ENCODE assay signal across 8 cellular contexts in genomic region chr11:100876826-100877545, GRCh38.
DNase-seq lines count a peak whose midpoint lies in the region; ATAC-seq and TF ChIP-seq lines count a peak whose summit lies in the region.

No MANE protein-coding gene starts in this region.

- no peaks in the 10 kb centered on the region for H3K9me3 ChIP-seq in lower lobe of right lung

- intact Hi-C loops in lower lobe of right lung (cut with DNase I): no loop called here

- no peaks in the 10 kb centered on the region for H3K27me3 ChIP-seq in lower lobe of right lung (ENCODE audit: low read depth)

- no peaks in the 10 kb centered on the region for H3K36me3 ChIP-seq in lower lobe of right lung

- peak; percentile 84 for ATAC-seq in GM18505 (IDR thresholded peaks at IDR 0.05; ENCODE audit: unreplicated experiment)
- ATAC-seq in HG02943 (IDR thresholded peaks at IDR 0.05; ENCODE audit: low read depth, unreplicated experiment): peak; percentile 82
- ATAC-seq in lower lobe of right lung: peak; percentile 27 to 54

- no peak for TF ChIP-seq CTCF in lower lobe of right lung (IDR thresholded peaks at IDR 0.05)

- no peaks in the 10 kb centered on the region for H3K4me1 ChIP-seq in lower lobe of right lung

- TF ChIP-seq POLR2A in GM18505 (IDR thresholded peaks at IDR 0.05; ENCODE audit: borderline replicate concordance, extremely low read depth, insufficient read depth, insufficient read length): no peak

- DNase-seq in amniotic stem cell (lab: John Stamatoyannopoulos, UW) (peak; percentile 74), lower lobe of right lung (no peak), RPMI8226 (no peak), NCI-H1436 (lab: John Stamatoyannopoulos, UW) (no peak), cerebellar nuclear complex (lab: John Stamatoyannopoulos, UW) (no peak), NCI-H1930 (lab: John Stamatoyannopoulos, UW) (no peak)

- H3K27ac ChIP-seq in lower lobe of right lung: peak overlapping the region; percentile 21

- no peak overlapping the region for H3K4me3 ChIP-seq in lower lobe of right lung
